ENCODE assay signal across 10 cellular contexts in genomic region chr14:72883963-72884362, GRCh38. TPM values are rescaled to one million over a fixed set of nuclear protein-coding genes. Genes with fewer than 3 reads are reported as not detected.
A peak's percentile ranks its signal among the peaks of the same experiment; 100 is the strongest.
DNase-seq lines count a peak whose midpoint lies in the region; ATAC-seq and TF ChIP-seq lines count a peak whose summit lies in the region.
"Had no signal": no experiment of that assay in that cellular context is flagged by ENCODE, and none has a peak within 500 bp of the region (broad histone marks: within the 10 kb centered on the region; RNA-seq: fewer than 3 reads in every experiment).

No MANE protein-coding gene starts in this region.

- no peaks in the 10 kb centered on the region for H3K9me3 ChIP-seq in PC-3 (ENCODE audit: low read length)

- H3K27me3 Mint-ChIP-seq in activated T-cell treated with anti-CD3 and anti-CD28 coated beads, Interleukin-2, amount 50 U/mL, for 72 hours (ENCODE audit: low read depth): peaks cover 7% of the 10 kb centered on the region
- H3K27me3 Mint-ChIP-seq in activated T-cell treated with anti-CD3 and anti-CD28 coated beads, Interleukin-2, amount 50 U/mL, for 24 hours: peaks cover 5% of the 10 kb centered on the region

- peak overlapping the region; percentile 29; the same call in 1 of the 2 replicates for H2AFZ ChIP-seq in PC-3 (ENCODE audit: low read length)

- H3K79me2 ChIP-seq in PC-3 (ENCODE audit: low read length): peaks cover 88% of the 10 kb centered on the region

- peak; percentile 65 to 87 for ATAC-seq in activated T-cell treated with anti-CD3 and anti-CD28 coated beads, Interleukin-2, amount 50 U/mL, for 72 hours (replicated peaks in 1 of 2)
- ATAC-seq in PC-3: peak; percentile 92
- peak; percentile 92 for ATAC-seq in stimulated activated effector memory CD8-positive, alpha-beta T cell treated with anti-CD3 and anti-CD28 coated beads, Interleukin-12 subunit alpha, Interleukin-12 subunit beta, amount 100 ng/mL, for 72 hours
- ATAC-seq in GM21717 (IDR thresholded peaks at IDR 0.05; ENCODE audit: unreplicated experiment): no peak

- peaks cover 11% of the 10 kb centered on the region for H3K36me3 ChIP-seq in PC-3 (ENCODE audit: low read depth, low read length)

- TF ChIP-seq CTCF in PC-3 (conservative IDR thresholded peaks at IDR 0.05; ENCODE audit: low read depth, low read length): no peak
- no peak for TF ChIP-seq CTCF in choroid plexus epithelial cell (conservative IDR thresholded peaks at IDR 0.05; ENCODE audit: low read depth, low read length)

- no peak overlapping the region for H3K4me3 Mint-ChIP-seq in activated T-cell treated with anti-CD3 and anti-CD28 coated beads, Interleukin-2, amount 50 U/mL, for 72 hours
- H3K4me3 Mint-ChIP-seq in activated T-cell treated with anti-CD3 and anti-CD28 coated beads, Interleukin-2, amount 50 U/mL, for 24 hours: no peak overlapping the region
- H3K4me3 Mint-ChIP-seq in stimulated activated effector memory CD8-positive, alpha-beta T cell treated with anti-CD3 and anti-CD28 coated beads, Interleukin-12 subunit alpha, Interleukin-12 subunit beta, amount 100 ng/mL, for 72 hours: no peak overlapping the region

- no peaks in the 10 kb centered on the region for H3K9me2 ChIP-seq in PC-3 (replicated peaks; ENCODE audit: low read length)

- H3K9me3 Mint-ChIP-seq in activated T-cell treated with anti-CD3 and anti-CD28 coated beads, Interleukin-2, amount 50 U/mL, for 72 hours: no peaks in the 10 kb centered on the region
- no peaks in the 10 kb centered on the region for H3K9me3 Mint-ChIP-seq in activated T-cell treated with anti-CD3 and anti-CD28 coated beads, Interleukin-2, amount 50 U/mL, for 24 hours
- H3K9me3 Mint-ChIP-seq in stimulated activated effector memory CD8-positive, alpha-beta T cell treated with anti-CD3 and anti-CD28 coated beads, Interleukin-12 subunit alpha, Interleukin-12 subunit beta, amount 100 ng/mL, for 72 hours: no peaks in the 10 kb centered on the region

- H3K4me3 ChIP-seq in PC-3 (ENCODE audit: low read length) (no peak overlapping the region), choroid plexus epithelial cell (ENCODE audit: low read depth, low read length) (no peak overlapping the region)

- peak overlapping the region; percentile 75 for H3K9ac ChIP-seq in PC-3 (ENCODE audit: low read length)

- POLR2A ChIA-PET in PC-3 (lab: Charles Lee; ENCODE audit: unreplicated experiment): interaction anchor here (0.5 to 0.7 kb wide), 6 partner anchors 20 to 357 kb away, joined by 3 to 19 read pairs (median 4); no protein-coding TSS in a partner anchor

- peak overlapping the region; percentile 63 for H3K4me2 ChIP-seq in PC-3 (ENCODE audit: low read length)

- no peak overlapping the region for H3K27ac Mint-ChIP-seq in activated T-cell treated with anti-CD3 and anti-CD28 coated beads, Interleukin-2, amount 50 U/mL, for 72 hours
- H3K27ac Mint-ChIP-seq in activated T-cell treated with anti-CD3 and anti-CD28 coated beads, Interleukin-2, amount 50 U/mL, for 24 hours: no peak overlapping the region
- H3K27ac Mint-ChIP-seq in stimulated activated effector memory CD8-positive, alpha-beta T cell treated with anti-CD3 and anti-CD28 coated beads, Interleukin-12 subunit alpha, Interleukin-12 subunit beta, amount 100 ng/mL, for 72 hours: peak overlapping the region; percentile 48

- no peaks in the 10 kb centered on the region for H3K27me3 ChIP-seq in PC-3 (ENCODE audit: low read length)

- no TSS peak for BruUV-seq in PC-3 (replicated peaks; lab: Mats Ljungman, UMichigan)

- no peaks in the 10 kb centered on the region for H3F3A ChIP-seq in PC-3 (ENCODE audit: low read length, unreplicated experiment)

- CTCF ChIA-PET in PC-3 (lab: Charles Lee): interaction anchor here (0.7 to 1.7 kb wide), 3 partner anchors 10 to 139 kb away, joined by 3 to 9 read pairs (median 3); partner anchors contain the start of gene DPF3

- peak overlapping the region; percentile 97 for H3K27ac ChIP-seq in PC-3 (ENCODE audit: low read length)

- peak; percentile 8 to 35 for DNase-seq in activated T-cell treated with anti-CD3 and anti-CD28 coated beads, Interleukin-2, amount 50 U/mL, for 72 hours
- DNase-seq in activated T-cell treated with anti-CD3 and anti-CD28 coated beads, Interleukin-2, amount 50 U/mL, for 24 hours: no peak
- peak; percentile 93 for DNase-seq in PC-3
- DNase-seq in choroid plexus epithelial cell (ENCODE audit: low read depth): peak; percentile 42
- peak; percentile 5 to 58 for DNase-seq in stimulated activated effector memory CD8-positive, alpha-beta T cell treated with anti-CD3 and anti-CD28 coated beads, Interleukin-12 subunit alpha, Interleukin-12 subunit beta, amount 100 ng/mL, for 72 hours (ENCODE audit: low spot score in 2 of 2)
- no peak for DNase-seq in NCI-H2029 (lab: John Stamatoyannopoulos, UW)
- no peak for DNase-seq in SKM-1 treated with dmso at 0.1 percent for 144 hours (lab: John Stamatoyannopoulos, UW; ENCODE audit: unreplicated experiment)
- DNase-seq: ACHN, NCI-H446 treated with DMSO at 0.1 percent for 48 hours had no signal

- peaks cover 0 to 3% of the 10 kb centered on the region in 2 donors for H3K36me3 Mint-ChIP-seq in activated T-cell treated with anti-CD3 and anti-CD28 coated beads, Interleukin-2, amount 50 U/mL, for 72 hours (ENCODE audit: insufficient read depth in 2 of 2)
- H3K36me3 Mint-ChIP-seq in activated T-cell treated with anti-CD3 and anti-CD28 coated beads, Interleukin-2, amount 50 U/mL, for 24 hours (ENCODE audit: low read depth): no peaks in the 10 kb centered on the region
- H3K36me3 Mint-ChIP-seq in stimulated activated effector memory CD8-positive, alpha-beta T cell treated with anti-CD3 and anti-CD28 coated beads, Interleukin-12 subunit alpha, Interleukin-12 subunit beta, amount 100 ng/mL, for 72 hours: no peaks in the 10 kb centered on the region

- H4K20me1 ChIP-seq in PC-3 (ENCODE audit: low read length): no peaks in the 10 kb centered on the region

- intact Hi-C loops in PC-3 (cut with micrococcal nuclease): loop anchor here (1.0 to 2.0 kb wide), 2 partner anchors 8 to 27 kb away; no protein-coding TSS in a partner anchor

- H3K4me1 Mint-ChIP-seq in activated T-cell treated with anti-CD3 and anti-CD28 coated beads, Interleukin-2, amount 50 U/mL, for 72 hours (ENCODE audit: low read depth): peaks cover 19% of the 10 kb centered on the region
- H3K4me1 Mint-ChIP-seq in activated T-cell treated with anti-CD3 and anti-CD28 coated beads, Interleukin-2, amount 50 U/mL, for 24 hours (ENCODE audit: low read depth): peaks cover 11% of the 10 kb centered on the region
- peaks cover 33% of the 10 kb centered on the region for H3K4me1 Mint-ChIP-seq in stimulated activated effector memory CD8-positive, alpha-beta T cell treated with anti-CD3 and anti-CD28 coated beads, Interleukin-12 subunit alpha, Interleukin-12 subunit beta, amount 100 ng/mL, for 72 hours

- H3K4me1 ChIP-seq in PC-3 (ENCODE audit: insufficient read depth, low read length): peaks cover 23% of the 10 kb centered on the region

RNA-seq across cellular contexts. Expression of gene DPF3, which starts 9.9 kb away (rescaled TPM):
- under 1 TPM; 0.23 to 0.62 TPM for total RNA-seq in activated T-cell treated with anti-CD3 and anti-CD28 coated beads, Interleukin-2, amount 50 U/mL, for 72 hours
- total RNA-seq in PC-3 (2014; rRNA removed): 16.6 and 30.5 TPM in 2 replicates

RNA-seq across cellular contexts. Expression of gene DCAF4, which starts 42.3 kb away (rescaled TPM):
- 10 to 100 TPM; 15.1 to 16.6 TPM for total RNA-seq in activated T-cell treated with anti-CD3 and anti-CD28 coated beads, Interleukin-2, amount 50 U/mL, for 72 hours
- 55.8 and 56.8 TPM in 2 replicates for total RNA-seq in PC-3 (2014; rRNA removed)

Comparison
In these comparisons a context has a peak if more than half of its experiments do, and no peak if none do; other contexts are left out.
1. DNase-seq: peak in activated T-cell treated with anti-CD3 and anti-CD28 coated beads, Interleukin-2, amount 50 U/mL, for 72 hours (2 of 2), PC-3 (single experiment), choroid plexus epithelial cell (single experiment) and stimulated activated effector memory CD8-positive, alpha-beta T cell treated with anti-CD3 and anti-CD28 coated beads, Interleukin-12 subunit alpha, Interleukin-12 subunit beta, amount 100 ng/mL, for 72 hours (2 of 2); none in activated T-cell treated with anti-CD3 and anti-CD28 coated beads, Interleukin-2, amount 50 U/mL, for 24 hours (single experiment), NCI-H2029 (single experiment) and SKM-1 treated with dmso at 0.1 percent for 144 hours (single experiment).
2. RNA of gene DPF3, which starts 9.9 kb away (total RNA-seq): 16.6 to 30.5 TPM in PC-3; 0.23 to 0.62 TPM in activated T-cell treated with anti-CD3 and anti-CD28 coated beads, Interleukin-2, amount 50 U/mL, for 72 hours; every median in the first group is over 10 times any median in the second.